In the genomic region with DNA sequence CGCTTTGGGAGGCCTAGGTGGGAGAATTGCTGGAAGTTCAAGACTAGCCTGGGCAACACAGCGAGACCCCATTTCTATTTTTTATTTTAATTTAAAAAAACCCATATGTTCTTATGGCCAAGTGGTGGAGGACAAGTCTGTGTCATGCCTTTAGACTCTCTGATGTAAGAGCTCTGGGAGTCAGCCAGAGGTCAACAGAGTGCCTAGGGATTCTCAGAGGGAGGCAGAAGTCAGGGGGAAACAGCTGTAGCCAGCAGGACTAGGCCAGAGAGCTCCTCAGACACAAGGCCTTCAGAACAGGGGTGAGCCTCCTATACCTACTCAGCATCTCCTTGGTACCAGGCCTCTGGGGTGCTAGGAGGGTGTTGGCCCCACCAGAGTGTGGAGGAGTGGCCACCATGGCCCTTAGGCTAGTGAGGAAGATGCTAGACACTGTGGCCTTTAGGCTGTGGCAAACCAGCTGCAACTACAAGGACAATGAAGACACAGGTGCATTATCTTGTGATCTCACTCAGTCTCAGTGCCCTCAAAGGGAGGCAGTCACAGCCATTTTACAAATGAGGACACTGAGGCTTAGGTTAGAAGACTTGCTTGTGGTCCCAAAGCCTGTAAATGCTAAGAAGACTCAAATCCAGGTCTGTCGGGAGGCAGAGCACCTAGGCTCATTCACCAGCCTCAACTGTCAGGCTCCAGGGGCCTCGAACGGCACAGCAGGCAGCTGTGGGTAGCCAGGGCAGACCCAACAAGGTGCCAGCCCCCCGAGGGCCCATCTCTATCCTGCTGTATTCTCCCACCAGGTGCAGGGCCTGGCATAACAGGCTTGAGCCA, we compare ENCODE assay signal across 1 cellular context.
A peak's percentile ranks its signal among the peaks of the same experiment; 100 is the strongest.
TF ChIP-seq lines count a peak whose summit lies in the region.

No MANE protein-coding gene starts in this region.

TF ChIP-seq in liver, 16 proteins besides CTCF, POLR2A, EP300 and RAD21:
- TF ChIP-seq RXRA (IDR thresholded peaks at IDR 0.05) (peak; percentile 58 to 76), TAF1 (conservative IDR thresholded peaks at IDR 0.05) (no peak)
